In genomic region chr2:192657364-192657763, GRCh38 we compare ENCODE assay signal across 22 cellular contexts.
DNase-seq lines count a peak whose midpoint lies in the region; ATAC-seq and TF ChIP-seq lines count a peak whose summit lies in the region.
"Had no signal": no experiment of that assay in that cellular context is flagged by ENCODE, and none has a peak within 500 bp of the region (broad histone marks: within the 10 kb centered on the region; RNA-seq: fewer than 3 reads in every experiment).

No MANE protein-coding gene starts in this region.

- H4K20me1 ChIP-seq in neural progenitor cell (ENCODE audit: low read depth): no peaks in the 10 kb centered on the region
- H4K20me1 ChIP-seq: BLaER1 had no signal

- H3K27ac ChIP-seq in neural progenitor cell: no peak overlapping the region
- H3K27ac ChIP-seq: 22Rv1, BLaER1, KMS-11, SK-N-MC had no signal

- no peak overlapping the region for H3K4me2 ChIP-seq in neural progenitor cell
- H3K4me2 ChIP-seq: BLaER1, KMS-11 had no signal

- no peak overlapping the region for H3K4me3 ChIP-seq in neural progenitor cell
- H3K4me3 ChIP-seq: BLaER1, HAP-1, SK-N-MC had no signal

- no peaks in the 10 kb centered on the region for H3K27me3 Mint-ChIP-seq in neural progenitor cell (ENCODE audit: insufficient read depth, low read depth)
- no peaks in the 10 kb centered on the region for H3K27me3 Mint-ChIP-seq in T-cell
- H3K27me3 Mint-ChIP-seq in naive thymus-derived CD8-positive, alpha-beta T cell: no peaks in the 10 kb centered on the region
- H3K27me3 Mint-ChIP-seq: CD4-positive, alpha-beta T cell had no signal

- H3K36me3 Mint-ChIP-seq in neural progenitor cell (no peaks in the 10 kb centered on the region), T-cell (no peaks in the 10 kb centered on the region)
- no peaks in the 10 kb centered on the region for H3K36me3 Mint-ChIP-seq in naive thymus-derived CD8-positive, alpha-beta T cell

- POLR2A ChIA-PET in T-cell (lab: Charles Lee): interaction anchor here in 1 of 2 donors (0.6 kb wide), 1 partner anchor 32 kb away, joined by 3 read pairs; no protein-coding TSS in a partner anchor
- POLR2A ChIA-PET in naive thymus-derived CD8-positive, alpha-beta T cell (lab: Charles Lee): no interaction called here

- no peak for TF ChIP-seq CTCF in neural progenitor cell (IDR thresholded peaks at IDR 0.05)

- H2AFZ ChIP-seq in neural progenitor cell (replicated peaks): peak overlapping the region; percentile 3

- ATAC-seq in T-cell (replicated peaks in 1 of 4): no peak
- ATAC-seq in naive thymus-derived CD8-positive, alpha-beta T cell: no peak
- ATAC-seq: Right ventricle myocardium inferior had no signal

- peak; percentile 7 for DNase-seq in DMS53 (lab: John Stamatoyannopoulos, UW)
- no peak for DNase-seq in DMS53 treated with DMSO at 0.1 percent for 48 hours (lab: John Stamatoyannopoulos, UW; ENCODE audit: unreplicated experiment)
- DNase-seq in NCI-H2227 (lab: John Stamatoyannopoulos, UW; ENCODE audit: unreplicated experiment): peak; percentile 68
- peak; percentile 69 for DNase-seq in NCI-H82 treated with DMSO at 0.1 percent for 48 hours (lab: John Stamatoyannopoulos, UW; ENCODE audit: unreplicated experiment)
- peak; percentile 5 for DNase-seq in neural progenitor cell (ENCODE audit: low spot score)
- no peak for DNase-seq in T-cell
- DNase-seq in naive thymus-derived CD8-positive, alpha-beta T cell: no peak
- no peak for DNase-seq in globus pallidus (ENCODE audit: low spot score)
- DNase-seq: ACHN; CD4-positive, alpha-beta T cell; COR-L47; DMS 273 treated with DMSO at 0.1 percent for 48 hours; IMR-90; NCI-H2029; NCI-H2171; NCI-H446 had no signal

- H3K9ac ChIP-seq in neural progenitor cell: no peak overlapping the region
- H3K9ac ChIP-seq: BLaER1, KMS-11 had no signal

- H3K9me3 Mint-ChIP-seq in neural progenitor cell (no peaks in the 10 kb centered on the region), T-cell (peaks cover 0 to 9% (median 0%) of the 10 kb centered on the region in 3 donors)
- peaks cover 0 to 5% (median 0%) of the 10 kb centered on the region in 9 donors for H3K9me3 Mint-ChIP-seq in naive thymus-derived CD8-positive, alpha-beta T cell
- H3K9me3 Mint-ChIP-seq: CD4-positive, alpha-beta T cell had no signal

- H3K27ac Mint-ChIP-seq in neural progenitor cell (no peak overlapping the region), T-cell (no peak overlapping the region)
- no peak overlapping the region for H3K27ac Mint-ChIP-seq in naive thymus-derived CD8-positive, alpha-beta T cell
- H3K27ac Mint-ChIP-seq: CD4-positive, alpha-beta T cell had no signal

- CTCF ChIA-PET in T-cell (lab: Charles Lee): no interaction called here

- no peaks in the 10 kb centered on the region for H3K36me3 ChIP-seq in neural progenitor cell
- H3K36me3 ChIP-seq: BLaER1, HAP-1 had no signal

- H3K9me3 ChIP-seq in neural progenitor cell (ENCODE audit: low read depth): no peaks in the 10 kb centered on the region
- H3K9me3 ChIP-seq: BLaER1, HAP-1 had no signal

- H3K27me3 ChIP-seq in neural progenitor cell: no peaks in the 10 kb centered on the region
- H3K27me3 ChIP-seq: BLaER1 had no signal

- no peaks in the 10 kb centered on the region for H3K79me2 ChIP-seq in neural progenitor cell (ENCODE audit: low read depth)

- no peaks in the 10 kb centered on the region for H3K4me1 ChIP-seq in neural progenitor cell
- H3K4me1 ChIP-seq: BLaER1, HAP-1 had no signal

- H3F3A ChIP-seq in neural progenitor cell (ENCODE audit: low read depth): no peaks in the 10 kb centered on the region

- H3K4me3 Mint-ChIP-seq in neural progenitor cell: no peak overlapping the region
- no peak overlapping the region for H3K4me3 Mint-ChIP-seq in T-cell
- no peak overlapping the region for H3K4me3 Mint-ChIP-seq in naive thymus-derived CD8-positive, alpha-beta T cell
- H3K4me3 Mint-ChIP-seq: CD4-positive, alpha-beta T cell had no signal

- H3K4me1 Mint-ChIP-seq in neural progenitor cell (peaks cover 7% of the 10 kb centered on the region), T-cell (no peaks in the 10 kb centered on the region)
- no peaks in the 10 kb centered on the region for H3K4me1 Mint-ChIP-seq in naive thymus-derived CD8-positive, alpha-beta T cell

Comparison
In these comparisons a context has a peak if more than half of its experiments do, and no peak if none do; other contexts are left out.
1. DNase-seq: peak in DMS53 (single experiment), NCI-H2227 (single experiment), NCI-H82 treated with DMSO at 0.1 percent for 48 hours (single experiment) and neural progenitor cell (single experiment); none in DMS53 treated with DMSO at 0.1 percent for 48 hours (single experiment), T-cell (0 of 34), naive thymus-derived CD8-positive, alpha-beta T cell (0 of 10) and globus pallidus (single experiment).